8 cellular contexts compared by ENCODE assay signal in genomic region chr3:168040624-168041208, GRCh38. TPM values are rescaled to one million over a fixed set of nuclear protein-coding genes. Genes with fewer than 3 reads are reported as not detected.
DNase-seq lines count a peak whose midpoint lies in the region; ATAC-seq, FAIRE-seq and TF ChIP-seq lines count a peak whose summit lies in the region.

No MANE protein-coding gene starts in this region.

- intact Hi-C loops in thyroid gland (cut with DNase I) = no loop called here

- H3K9me3 ChIP-seq in astrocyte (ENCODE audit: insufficient read depth, low read depth, low read length) (no peaks in the 10 kb centered on the region), thyroid gland (no peaks in the 10 kb centered on the region)

- H3K27ac Mint-ChIP-seq in astrocyte (ENCODE audit: unreplicated experiment) (no peak overlapping the region), immature natural killer cell (no peak overlapping the region)

- H3K4me3 ChIP-seq in astrocyte (ENCODE audit: insufficient read depth, low read depth, low read length) = no peak overlapping the region
- no peak overlapping the region for H3K4me3 ChIP-seq in thyroid gland (replicated peaks in 1 of 3)

- no peaks in the 10 kb centered on the region for H3K9me3 Mint-ChIP-seq in astrocyte (ENCODE audit: unreplicated experiment)
- no peaks in the 10 kb centered on the region for H3K9me3 Mint-ChIP-seq in immature natural killer cell

- peaks cover 5% of the 10 kb centered on the region for H4K20me1 ChIP-seq in astrocyte (ENCODE audit: insufficient read depth, low read length)

- TF ChIP-seq CTCF in astrocyte (IDR thresholded peaks at IDR 0.05; ENCODE audit: insufficient read depth, low read depth, low read length) (peak; percentile 65), thyroid gland (IDR thresholded peaks at IDR 0.05) (peak in 1 of 6 experiments; percentile 28)

- 79 to 81% methylated on average over 6 of the region's 6 CpGs for WGBS in thyroid gland, 2 donors

- no peak overlapping the region for H3K4me2 ChIP-seq in astrocyte (ENCODE audit: low read length)

- H3K4me3 Mint-ChIP-seq in astrocyte (ENCODE audit: unreplicated experiment) (no peak overlapping the region), immature natural killer cell (no peak overlapping the region)

- DNase-seq in COR-L47 (lab: John Stamatoyannopoulos, UW) (peak; percentile 76), NCI-H345 treated with DMSO at 0.1 percent for 48 hours (lab: John Stamatoyannopoulos, UW; ENCODE audit: unreplicated experiment) (peak; percentile 11), astrocyte (ENCODE audit: low read depth) (peak; percentile 45), iris pigment epithelial cell (ENCODE audit: low read depth) (peak; percentile 80), thyroid gland (no peak), immature natural killer cell (no peak)

- FAIRE-seq in astrocyte (lab: Jason Lieb, UNC) = no peak

- H3K79me2 ChIP-seq in astrocyte (ENCODE audit: insufficient read depth, low read length) = no peaks in the 10 kb centered on the region

- H2AFZ ChIP-seq in astrocyte (ENCODE audit: low read depth, low read length) = no peak overlapping the region

- H3K36me3 Mint-ChIP-seq in astrocyte (ENCODE audit: low read depth, unreplicated experiment) (no peaks in the 10 kb centered on the region), immature natural killer cell (peaks cover 15 to 29% (median 23%) of the 10 kb centered on the region in 3 donors)

- H3K27ac ChIP-seq in astrocyte (ENCODE audit: low read depth, low read length) (no peak overlapping the region), thyroid gland (no peak overlapping the region)

- ATAC-seq in GM18909 (IDR thresholded peaks at IDR 0.05; ENCODE audit: poor library complexity, unreplicated experiment) = peak; percentile 90
- ATAC-seq in HG03159 (IDR thresholded peaks at IDR 0.05; ENCODE audit: unreplicated experiment) = peak; percentile 90

- no peak for TF ChIP-seq POLR2A in thyroid gland (IDR thresholded peaks at IDR 0.05)

- no peak overlapping the region for H3K9ac ChIP-seq in astrocyte (ENCODE audit: low read length)

- no peaks in the 10 kb centered on the region for H3K27me3 ChIP-seq in astrocyte (ENCODE audit: insufficient read depth, low read length)
- no peaks in the 10 kb centered on the region for H3K27me3 ChIP-seq in thyroid gland

- peaks cover 21% of the 10 kb centered on the region for H3K36me3 ChIP-seq in astrocyte (ENCODE audit: insufficient read depth, low read length)
- H3K36me3 ChIP-seq in thyroid gland = peaks cover 3 to 4% of the 10 kb centered on the region in 2 donors

- H3K27me3 Mint-ChIP-seq in astrocyte (ENCODE audit: low read depth, unreplicated experiment) (no peaks in the 10 kb centered on the region), immature natural killer cell (ENCODE audit: low read depth in 3 of 3) (no peaks in the 10 kb centered on the region)

- H3K4me1 ChIP-seq in astrocyte (ENCODE audit: insufficient read depth, low read length) (no peaks in the 10 kb centered on the region), thyroid gland (no peaks in the 10 kb centered on the region)

- H3K4me1 Mint-ChIP-seq in astrocyte (ENCODE audit: low read depth, unreplicated experiment) (no peaks in the 10 kb centered on the region), immature natural killer cell (no peaks in the 10 kb centered on the region)

RNA-seq across cellular contexts. Expression of gene GOLIM4, which starts 55.0 kb away (rescaled TPM):
- 51.5 and 53.7 TPM in 2 replicates for total RNA-seq in astrocyte
- 10 to 100 TPM; 32.2 to 41.8 (median 34.2) TPM for total RNA-seq in thyroid gland
- polyA plus RNA-seq in immature natural killer cell = 1 to 10 TPM; 2.3 to 7.7 (median 4.1) TPM

Comparison
In these comparisons a context has a peak if more than half of its experiments do, and no peak if none do; other contexts are left out.
1. DNase-seq: peak in COR-L47 (single experiment), NCI-H345 treated with DMSO at 0.1 percent for 48 hours (single experiment), astrocyte (single experiment) and iris pigment epithelial cell (single experiment); none in thyroid gland (0 of 2) and immature natural killer cell (0 of 3).